Comparison of ENCODE assay signal across 8 cellular contexts in the genomic region with DNA sequence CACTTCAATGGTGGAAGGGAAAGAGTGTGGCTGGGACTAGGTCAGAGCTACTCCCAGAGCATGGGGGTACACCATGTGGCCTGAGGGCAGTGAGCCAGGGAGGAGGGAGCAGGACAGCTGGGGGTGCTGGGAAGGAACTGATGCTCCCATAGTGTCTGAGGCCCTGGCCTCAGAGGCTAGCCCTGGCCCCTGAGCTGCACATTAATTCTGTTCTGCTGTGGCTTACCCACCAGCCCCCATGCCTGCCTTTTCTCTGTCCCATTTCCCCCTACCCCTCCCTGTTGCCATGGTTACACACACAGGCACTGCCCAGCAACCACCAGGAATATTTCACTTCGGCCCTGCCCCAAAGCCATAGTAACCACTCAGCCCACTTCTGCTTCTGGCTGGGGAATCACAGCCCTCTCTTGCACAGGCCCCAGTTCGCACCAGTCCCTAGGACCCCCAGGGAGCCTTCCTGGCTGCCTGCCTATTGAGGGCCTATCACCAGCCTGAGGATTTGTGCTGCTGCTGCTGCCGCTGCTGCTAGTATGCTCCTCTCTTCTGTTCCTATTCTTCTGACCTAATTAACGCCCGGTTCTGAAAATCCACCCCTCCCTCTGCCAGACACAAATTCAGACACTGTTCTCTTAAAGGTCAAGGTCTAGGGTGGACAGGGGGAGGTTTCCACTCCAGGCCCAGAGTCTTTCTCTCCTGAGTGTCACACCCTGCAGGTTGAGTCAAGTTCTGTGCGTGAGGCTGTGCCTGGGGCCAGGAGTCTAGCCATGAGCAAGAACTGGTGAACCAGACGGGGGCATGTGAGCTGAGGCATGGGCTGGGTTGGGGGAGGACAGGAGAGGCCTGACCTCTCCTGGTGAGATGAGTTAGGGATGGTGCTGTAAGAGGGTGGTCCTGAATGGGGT.
DNase-seq lines count a peak whose midpoint lies in the region; ATAC-seq and TF ChIP-seq lines count a peak whose summit lies in the region.

No MANE protein-coding gene starts in this region.

- ATAC-seq in HG02870 (IDR thresholded peaks at IDR 0.05; ENCODE audit: unreplicated experiment) (peak; percentile 69), GM18909 (IDR thresholded peaks at IDR 0.05; ENCODE audit: poor library complexity, unreplicated experiment) (no peak), GM21526 (IDR thresholded peaks at IDR 0.05; ENCODE audit: low FRiP score, unreplicated experiment) (no peak)

- POLR2A ChIA-PET in HEK293T (lab: Yijun Ruan, JAX) = no interaction called here

- intact Hi-C loops in head of caudate nucleus (cut with DNase I) = no loop called here

- DNase-seq in SKM-1 treated with dmso at 0.1 percent for 144 hours (lab: John Stamatoyannopoulos, UW; ENCODE audit: unreplicated experiment) (peak; percentile 54), head of caudate nucleus (peak; percentile 63 to 94 (median 84)), retina (peak; percentile 83), HEK293T (ENCODE audit: extremely low spot score) (no peak), foreskin melanocyte (no peak)

- CTCF ChIA-PET in HEK293T (lab: Yijun Ruan, JAX) = no interaction called here

TF ChIP-seq in HEK293T, 16 proteins besides CTCF, POLR2A, EP300 and RAD21:
- TF ChIP-seq ARNT (IDR thresholded peaks at IDR 0.05) = no peak
- TF ChIP-seq ELF4 (IDR thresholded peaks at IDR 0.05) = no peak
- TF ChIP-seq TARDBP (IDR thresholded peaks at IDR 0.05) = no peak
- TF ChIP-seq FOXA1 (IDR thresholded peaks at IDR 0.05) = no peak
- no peak for TF ChIP-seq NFRKB (IDR thresholded peaks at IDR 0.05)
- no peak for TF ChIP-seq FOXM1 (IDR thresholded peaks at IDR 0.05; ENCODE audit: borderline replicate concordance)
- TF ChIP-seq L3MBTL2 (conservative IDR thresholded peaks at IDR 0.05) = no peak
- no peak for TF ChIP-seq CTBP1 (IDR thresholded peaks at IDR 0.05; ENCODE audit: borderline replicate concordance)
- TF ChIP-seq SUZ12 (IDR thresholded peaks at IDR 0.05) = no peak
- TF ChIP-seq HDGF (IDR thresholded peaks at IDR 0.05; ENCODE audit: borderline replicate concordance) = no peak
- TF ChIP-seq BHLHE40 (IDR thresholded peaks at IDR 0.05; ENCODE audit: borderline replicate concordance) = no peak
TF ChIP-seq in HEK293T: peak in this region for 0.

Comparison
In these comparisons a context has a peak if more than half of its experiments do, and no peak if none do; other contexts are left out.
1. DNase-seq: peak in SKM-1 treated with dmso at 0.1 percent for 144 hours (single experiment), head of caudate nucleus (42 of 42) and retina (single experiment); none in HEK293T (single experiment) and foreskin melanocyte (single experiment).